In the genomic region with DNA sequence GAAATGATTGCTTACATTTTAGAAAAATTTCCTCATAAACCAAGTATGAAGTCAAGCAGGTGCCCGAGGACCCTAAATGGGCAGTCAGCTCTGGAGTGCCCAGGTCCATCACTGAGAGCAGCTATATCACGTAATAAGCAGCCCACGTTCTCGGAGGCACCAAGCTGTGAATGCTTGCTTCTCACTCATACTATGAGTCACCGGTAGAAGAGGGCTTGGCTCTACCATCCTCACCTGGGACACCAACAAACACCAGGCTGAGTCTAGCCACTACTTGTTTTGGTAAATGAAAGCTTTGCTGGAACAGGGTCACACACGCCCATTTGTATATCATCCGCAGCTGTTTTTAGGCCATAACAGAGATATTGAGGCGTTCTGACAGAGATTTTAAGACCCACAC, we compare ENCODE assay signal across 20 cellular contexts.
DNase-seq lines count a peak whose midpoint lies in the region; ATAC-seq, FAIRE-seq and TF ChIP-seq lines count a peak whose summit lies in the region.
"Had no signal": no experiment of that assay in that cellular context is flagged by ENCODE, and none has a peak within 500 bp of the region (broad histone marks: within the 10 kb centered on the region; RNA-seq: fewer than 3 reads in every experiment).

No MANE protein-coding gene starts in this region.

- TF ChIP-seq POLR2A in gastroesophageal sphincter (IDR thresholded peaks at IDR 0.05) = no peak

- H3K4me3 ChIP-seq in gastroesophageal sphincter = no peak overlapping the region
- H3K4me3 ChIP-seq: GM12878, MG63 had no signal

- H3K27me3 ChIP-seq in foreskin keratinocyte (peaks cover 20% of the 10 kb centered on the region), gastroesophageal sphincter (no peaks in the 10 kb centered on the region)
- H3K27me3 ChIP-seq: MG63 had no signal

- peak; percentile 83 for ATAC-seq in foreskin keratinocyte
- no peak for ATAC-seq in gastroesophageal sphincter
- ATAC-seq: GM12878, Panc1 had no signal

- FAIRE-seq in urothelium cell line (lab: Jason Lieb, UNC) = peak; percentile 53
- FAIRE-seq: GM12878, H54 had no signal

- WGBS in gastroesophageal sphincter (ENCODE audit: low coverage in 1 of 2), 2 donors = 90 to 94% methylated on average over 5 to 8 of the region's 8 CpGs

- DNase-seq in HPDE6-E6E7 (ENCODE audit: extremely low spot score) = peak; percentile 84
- DNase-seq in SW480 (ENCODE audit: low spot score) = peak; percentile 73
- DNase-seq in foreskin keratinocyte = peak; percentile 86 to 93
- DNase-seq in urothelium cell line (ENCODE audit: low spot score) = no peak
- DNase-seq in NCI-H524 treated with DMSO at 0.1 percent for 48 hours (lab: John Stamatoyannopoulos, UW) = no peak
- DNase-seq in SKM-1 (lab: John Stamatoyannopoulos, UW; ENCODE audit: unreplicated experiment) = no peak
- DNase-seq: Caco-2; CD4-positive, alpha-beta memory T cell; DMS 273 treated with DMSO at 0.1 percent for 48 hours; DMS79 treated with DMSO at 0.1 percent for 48 hours; HFFc6; Kasumi-1; MG63; NCI-H1417 treated with DMSO at 0.1 percent for 48 hours; NCI-H187 treated with DMSO at 0.1 percent for 48 hours; Right ventricle myocardium superior had no signal

- no peak for TF ChIP-seq EP300 in gastroesophageal sphincter (IDR thresholded peaks at IDR 0.05)

- no peaks in the 10 kb centered on the region for H3K36me3 ChIP-seq in gastroesophageal sphincter
- H3K36me3 ChIP-seq: MG63 had no signal

- H3K27ac ChIP-seq in foreskin keratinocyte (no peak overlapping the region), gastroesophageal sphincter (no peak overlapping the region)

- peaks cover 11% of the 10 kb centered on the region for H3K4me1 ChIP-seq in foreskin keratinocyte
- peaks cover 0 to 9% (median 0%) of the 10 kb centered on the region in 3 donors for H3K4me1 ChIP-seq in gastroesophageal sphincter
- H3K4me1 ChIP-seq: Caco-2 had no signal

- no peak for TF ChIP-seq CTCF in foreskin keratinocyte (conservative IDR thresholded peaks at IDR 0.05)
- TF ChIP-seq CTCF in gastroesophageal sphincter (IDR thresholded peaks at IDR 0.05) = no peak

- H3K9me3 ChIP-seq in gastroesophageal sphincter = no peaks in the 10 kb centered on the region
- H3K9me3 ChIP-seq: Caco-2, MG63 had no signal

Comparison
In these comparisons a context has a peak if more than half of its experiments do, and no peak if none do; other contexts are left out.
1. DNase-seq: peak in HPDE6-E6E7 (single experiment), SW480 (single experiment) and foreskin keratinocyte (2 of 2); none in urothelium cell line (single experiment), NCI-H524 treated with DMSO at 0.1 percent for 48 hours (single experiment) and SKM-1 (single experiment).